Comparison of ENCODE assay signal across 18 cellular contexts in the genomic region with DNA sequence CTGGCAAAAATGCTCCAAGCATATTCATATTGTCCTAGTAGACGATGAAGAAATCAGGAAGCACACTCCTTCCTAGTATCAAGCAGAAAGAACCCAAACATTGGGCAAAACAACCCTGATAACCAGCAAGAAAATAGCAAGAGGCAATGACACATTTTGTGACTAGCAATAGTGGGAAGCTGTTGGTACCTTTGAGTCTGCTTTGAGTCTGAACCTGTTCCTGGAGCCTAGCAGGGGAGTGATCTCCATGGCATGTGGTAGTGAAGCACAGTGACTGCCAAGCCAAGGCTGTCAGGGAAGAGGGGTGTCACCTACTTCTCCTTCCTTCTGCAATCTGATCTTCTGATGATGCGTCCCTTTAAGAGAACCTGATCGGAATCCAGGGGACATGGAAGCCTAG.
DNase-seq lines count a peak whose midpoint lies in the region; ATAC-seq and TF ChIP-seq lines count a peak whose summit lies in the region.
"Had no signal": no experiment of that assay in that cellular context is flagged by ENCODE, and none has a peak within 500 bp of the region (broad histone marks: within the 10 kb centered on the region; RNA-seq: fewer than 3 reads in every experiment).

No MANE protein-coding gene starts in this region.

- H4K8ac ChIP-seq in H9 (replicated peaks; ENCODE audit: insufficient read length, low read depth, low read length) = no peak overlapping the region

- no peak overlapping the region for H2BK120ac ChIP-seq in H9 (ENCODE audit: low read depth, low read length, poor library complexity, severe bottlenecking)

- no peaks in the 10 kb centered on the region for H3K79me2 ChIP-seq in H9 (ENCODE audit: insufficient read depth, low read length)

- no peaks in the 10 kb centered on the region for H3K4me1 ChIP-seq in H9 (ENCODE audit: insufficient read depth, low read length)
- H3K4me1 ChIP-seq: Caco-2, HAP-1 had no signal

- H3K14ac ChIP-seq in H9 (ENCODE audit: insufficient read depth, low read length) = no peak overlapping the region

- H2BK15ac ChIP-seq in H9 (ENCODE audit: low read depth, low read length) = no peak overlapping the region

- no peaks in the 10 kb centered on the region for H3K27me3 Mint-ChIP-seq in activated CD4-positive, alpha-beta T cell treated with anti-CD3 and anti-CD28 coated beads for 36 hours
- no peaks in the 10 kb centered on the region for H3K27me3 Mint-ChIP-seq in stimulated activated naive CD8-positive, alpha-beta T cell treated with anti-CD3 and anti-CD28 coated beads, Interleukin-15, amount 100 ng/mL, for 72 hours
- no peaks in the 10 kb centered on the region; the same call in 1 of the 2 replicates for H3K27me3 Mint-ChIP-seq in H9 (ENCODE audit: low read depth)

- no peak overlapping the region for H2BK20ac ChIP-seq in H9 (ENCODE audit: low read depth, low read length, poor library complexity, severe bottlenecking)

- no peaks in the 10 kb centered on the region for H3K23me2 ChIP-seq in H9 (ENCODE audit: insufficient read length, low read depth, low read length, poor library complexity, severe bottlenecking)

- no peak overlapping the region for H3K4me3 Mint-ChIP-seq in activated CD4-positive, alpha-beta T cell treated with anti-CD3 and anti-CD28 coated beads for 36 hours
- H3K4me3 Mint-ChIP-seq in stimulated activated naive CD8-positive, alpha-beta T cell treated with anti-CD3 and anti-CD28 coated beads, Interleukin-15, amount 100 ng/mL, for 72 hours = no peak overlapping the region
- H3K4me3 Mint-ChIP-seq in H9 = no peak overlapping the region

- H3K4ac ChIP-seq in H9 (ENCODE audit: low read depth, low read length) = no peak overlapping the region

- H3K4me2 ChIP-seq in H9 (ENCODE audit: insufficient read depth, insufficient read length, low read length) = no peak overlapping the region
- H3K4me2 ChIP-seq: KMS-11 had no signal

- H2BK12ac ChIP-seq in H9 (ENCODE audit: insufficient read length, low read depth, low read length) = no peak overlapping the region

- H3K9me3 Mint-ChIP-seq in activated CD4-positive, alpha-beta T cell treated with anti-CD3 and anti-CD28 coated beads for 36 hours (ENCODE audit: low read depth) = no peaks in the 10 kb centered on the region
- no peaks in the 10 kb centered on the region for H3K9me3 Mint-ChIP-seq in stimulated activated naive CD8-positive, alpha-beta T cell treated with anti-CD3 and anti-CD28 coated beads, Interleukin-15, amount 100 ng/mL, for 72 hours
- H3K9me3 Mint-ChIP-seq in H9 = peaks cover 0 to 2% of the 10 kb centered on the region in 2 experiments; a peak in 2 of 5 replicates

- no peak overlapping the region for H3K18ac ChIP-seq in H9 (ENCODE audit: insufficient read length, low read depth, low read length)

- H3K79me1 ChIP-seq in H9 (ENCODE audit: insufficient read depth, low read depth, low read length, poor library complexity, severe bottlenecking) = no peaks in the 10 kb centered on the region

- ATAC-seq in activated CD4-positive, alpha-beta T cell treated with anti-CD3 and anti-CD28 coated beads for 36 hours = no peak
- ATAC-seq in stimulated activated naive CD8-positive, alpha-beta T cell treated with anti-CD3 and anti-CD28 coated beads, Interleukin-15, amount 100 ng/mL, for 72 hours = no peak
- ATAC-seq in stimulated activated naive CD8-positive, alpha-beta T cell treated with anti-CD3 and anti-CD28 coated beads, Interleukin-15, Interleukin-2, amounts not matched to agents 100 U/mL and 50 U/mL, for 24 hours = no peak
- ATAC-seq: PC-3 had no signal

- H3K27ac ChIP-seq in H9 (ENCODE audit: insufficient read length, low read depth, low read length) = no peak overlapping the region
- H3K27ac ChIP-seq: KMS-11 had no signal

- no peak overlapping the region for H4K5ac ChIP-seq in H9 (ENCODE audit: insufficient read length, low read depth, low read length)

- H3K27me3 ChIP-seq in H9 (ENCODE audit: insufficient read depth, low read length) = no peaks in the 10 kb centered on the region

- H3K9ac ChIP-seq in H9 (ENCODE audit: extremely low read depth, insufficient read length, low read length) = no peak overlapping the region
- H3K9ac ChIP-seq: KMS-11 had no signal

- peak overlapping the region; percentile 43 for H3K27ac Mint-ChIP-seq in activated CD4-positive, alpha-beta T cell treated with anti-CD3 and anti-CD28 coated beads for 36 hours
- H3K27ac Mint-ChIP-seq in stimulated activated naive CD8-positive, alpha-beta T cell treated with anti-CD3 and anti-CD28 coated beads, Interleukin-15, amount 100 ng/mL, for 72 hours = peak overlapping the region; percentile 44 to 69
- no peak overlapping the region for H3K27ac Mint-ChIP-seq in H9

- H3K36me3 Mint-ChIP-seq in activated CD4-positive, alpha-beta T cell treated with anti-CD3 and anti-CD28 coated beads for 36 hours (ENCODE audit: low read depth) = no peaks in the 10 kb centered on the region
- H3K36me3 Mint-ChIP-seq in H9 (ENCODE audit: insufficient read depth in 1 of 3, low read depth in 3 of 3) = no peaks in the 10 kb centered on the region; a peak in 1 of 7 replicates

- no peak for DNase-seq in activated CD4-positive, alpha-beta T cell treated with anti-CD3 and anti-CD28 coated beads for 36 hours
- no peak for DNase-seq in activated CD4-positive, alpha-beta T cell treated with anti-CD3 and anti-CD28 coated beads for 4 hours
- DNase-seq in stimulated activated naive CD8-positive, alpha-beta T cell treated with anti-CD3 and anti-CD28 coated beads, Interleukin-15, amount 100 ng/mL, for 72 hours = no peak
- DNase-seq in stimulated activated naive CD8-positive, alpha-beta T cell treated with anti-CD3 and anti-CD28 coated beads, Interleukin-15, Interleukin-2, amounts not matched to agents 100 U/mL and 50 U/mL, for 24 hours = no peak
- DNase-seq in islet precursor cell (peak; percentile 58), NCI-H1694 (lab: John Stamatoyannopoulos, UW) (no peak), H9 (no peak), NCI-H1694 treated with DMSO at 0.1 percent for 48 hours (lab: John Stamatoyannopoulos, UW) (no peak)
- DNase-seq: 8988T, Caco-2, NCI-H1417, NCI-H2029, NCI-H526, RPMI8226, SHP77 treated with DMSO at 0.1 percent for 48 hours had no signal

- H3K4me1 Mint-ChIP-seq in activated CD4-positive, alpha-beta T cell treated with anti-CD3 and anti-CD28 coated beads for 36 hours = peaks cover 28% of the 10 kb centered on the region
- H3K4me1 Mint-ChIP-seq in stimulated activated naive CD8-positive, alpha-beta T cell treated with anti-CD3 and anti-CD28 coated beads, Interleukin-15, amount 100 ng/mL, for 72 hours = peaks cover 28% of the 10 kb centered on the region
- peaks cover 7 to 11% of the 10 kb centered on the region in 2 experiments for H3K4me1 Mint-ChIP-seq in H9

- H2AK5ac ChIP-seq in H9 (ENCODE audit: insufficient read length, low read length) = no peak overlapping the region

- H4K20me1 ChIP-seq in H9 (ENCODE audit: control insufficient read depth, insufficient read depth, insufficient read length) = no peaks in the 10 kb centered on the region

- no peak overlapping the region for H2AFZ ChIP-seq in H9 (ENCODE audit: low read length)

- H3K56ac ChIP-seq in H9 (ENCODE audit: insufficient read length, low read depth, low read length) = no peak overlapping the region

- H2BK5ac ChIP-seq in H9 (ENCODE audit: insufficient read length, low read length) = no peak overlapping the region

- no peaks in the 10 kb centered on the region for H3K9me3 ChIP-seq in H9 (ENCODE audit: control insufficient read depth, low read depth, low read length)
- H3K9me3 ChIP-seq: Caco-2, HAP-1 had no signal

- CTCF ChIA-PET in activated CD4-positive, alpha-beta T cell treated with anti-CD3 and anti-CD28 coated beads for 36 hours (lab: Charles Lee) = no interaction called here

- H4K91ac ChIP-seq in H9 (ENCODE audit: insufficient read length, low read depth, low read length) = no peak overlapping the region

- POLR2A ChIA-PET in activated CD4-positive, alpha-beta T cell treated with anti-CD3 and anti-CD28 coated beads for 36 hours (lab: Charles Lee) = no interaction called here

- H3K23ac ChIP-seq in H9 (ENCODE audit: insufficient read length, low read depth, low read length) = no peak overlapping the region

- no CpG with 5 or more reads among the region's 3 CpGs for WGBS in H9 (ENCODE audit: extremely low coverage, insufficient read length, low lambda C conversion rate)

- intact Hi-C loops in activated CD4-positive, alpha-beta T cell treated with anti-CD3 and anti-CD28 coated beads for 36 hours (cut with DNase I, micrococcal nuclease) = no loop called here

- no peak for TF ChIP-seq CTCF in H9 (conservative IDR thresholded peaks at IDR 0.05)

- no peak overlapping the region for H3T11ph ChIP-seq in H9 (ENCODE audit: low read length)

Comparison
In these comparisons a context has a peak if more than half of its experiments do, and no peak if none do; other contexts are left out.
1. H3K27ac Mint-ChIP-seq: peak in activated CD4-positive, alpha-beta T cell treated with anti-CD3 and anti-CD28 coated beads for 36 hours (single experiment) and stimulated activated naive CD8-positive, alpha-beta T cell treated with anti-CD3 and anti-CD28 coated beads, Interleukin-15, amount 100 ng/mL, for 72 hours (2 of 2); none in H9 (0 of 3).